ENCODE assay signal across 8 cellular contexts in genomic region chr13:114110091-114110829, GRCh38. TPM values are rescaled to one million over a fixed set of nuclear protein-coding genes. Genes with fewer than 3 reads are reported as not detected.
A peak's percentile ranks its signal among the peaks of the same experiment; 100 is the strongest.
DNase-seq lines count a peak whose midpoint lies in the region; ATAC-seq and TF ChIP-seq lines count a peak whose summit lies in the region.

No MANE protein-coding gene starts in this region.

- H3K27me3 Mint-ChIP-seq in endothelial cell (ENCODE audit: unreplicated experiment): peaks cover 28% of the 10 kb centered on the region

- peak; percentile 16 for TF ChIP-seq CTCF in endothelial cell (IDR thresholded peaks at IDR 0.05; ENCODE audit: unreplicated experiment)

- peak overlapping the region; percentile 57 for H3K27ac Mint-ChIP-seq in endothelial cell (ENCODE audit: unreplicated experiment)

- H3K9me3 Mint-ChIP-seq in endothelial cell (ENCODE audit: unreplicated experiment): no peaks in the 10 kb centered on the region

- ATAC-seq in GM18858 (IDR thresholded peaks at IDR 0.05; ENCODE audit: unreplicated experiment): peak; percentile 49
- ATAC-seq in HG03442 (IDR thresholded peaks at IDR 0.05; ENCODE audit: unreplicated experiment): no peak

- H3K4me3 Mint-ChIP-seq in endothelial cell (ENCODE audit: unreplicated experiment): peak overlapping the region; percentile 47

- H3K36me3 Mint-ChIP-seq in endothelial cell (ENCODE audit: low read depth, unreplicated experiment): peaks cover 26% of the 10 kb centered on the region

- H3K4me1 Mint-ChIP-seq in endothelial cell (ENCODE audit: unreplicated experiment): peaks cover 74% of the 10 kb centered on the region

- DNase-seq in KG1 (lab: John Stamatoyannopoulos, UW): peak; percentile 56
- DNase-seq in activated CD4-positive, alpha-beta T cell treated with anti-CD3 and anti-CD28 coated beads, Interleukin-2, amount 50 U/mL, for 4 hours: peak; percentile 61 to 65
- DNase-seq in endothelial cell (ENCODE audit: low spot score): peak; percentile 74
- peak; percentile 48 for DNase-seq in retina
- no peak for DNase-seq in NCI-H2081 treated with DMSO at 0.1 percent for 48 hours (lab: John Stamatoyannopoulos, UW)
- DNase-seq in D341Med (ENCODE audit: low spot score): no peak

RNA-seq across cellular contexts. Expression of gene RASA3, which starts 22.2 kb away (rescaled TPM):
- total RNA-seq in endothelial cell (ENCODE audit: unreplicated experiment): 34.0 TPM

Comparison
In these comparisons a context has a peak if more than half of its experiments do, and no peak if none do; other contexts are left out.
1. DNase-seq: peak in KG1 (single experiment), activated CD4-positive, alpha-beta T cell treated with anti-CD3 and anti-CD28 coated beads, Interleukin-2, amount 50 U/mL, for 4 hours (2 of 2), endothelial cell (single experiment) and retina (single experiment); none in NCI-H2081 treated with DMSO at 0.1 percent for 48 hours (single experiment) and D341Med (single experiment).